ENCODE assay signal across 8 cellular contexts in the genomic region with DNA sequence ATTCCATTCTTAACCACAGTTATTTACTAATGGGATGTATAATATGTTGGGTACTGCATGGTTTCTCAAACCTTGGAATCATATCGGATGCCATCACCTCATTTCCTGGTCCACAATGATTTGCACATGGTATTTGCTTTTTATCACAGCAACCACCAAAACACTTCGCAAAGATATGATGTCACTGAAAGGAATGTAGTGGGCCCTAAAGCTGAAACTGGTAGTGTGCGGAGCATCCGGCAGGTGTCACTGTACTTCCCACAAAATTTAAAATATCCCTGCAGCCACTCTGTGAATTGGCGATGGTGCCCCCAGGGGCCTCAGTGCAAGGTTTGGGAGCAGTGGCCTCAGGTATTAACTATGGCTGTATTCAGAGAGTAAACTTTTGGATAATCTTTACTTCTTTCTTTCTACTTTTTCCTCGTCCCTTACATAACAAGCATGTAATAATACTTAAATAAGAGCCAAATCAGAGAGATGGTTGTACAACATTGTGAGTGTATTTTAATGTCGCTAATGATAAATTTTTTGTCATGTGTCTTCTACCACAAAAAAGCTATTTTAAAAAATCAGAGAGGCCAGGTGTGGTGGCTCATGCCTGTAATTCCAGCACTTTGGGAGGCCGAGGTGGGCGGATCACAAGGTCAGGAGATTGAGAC.
DNase-seq lines count a peak whose midpoint lies in the region; ATAC-seq, FAIRE-seq and TF ChIP-seq lines count a peak whose summit lies in the region.

No MANE protein-coding gene starts in this region.

- H3K36me3 Mint-ChIP-seq in neural crest cell (ENCODE audit: low read depth): no peaks in the 10 kb centered on the region

- no peak overlapping the region for H3K27ac Mint-ChIP-seq in neural crest cell (ENCODE audit: unreplicated experiment)

- WGBS in A549 (ENCODE audit: missing lambda C conversion rate): 26% methylated on average over 9 of the region's 9 CpGs

- no peak for FAIRE-seq in A549 (lab: Jason Lieb, UNC)
- FAIRE-seq in endothelial cell of umbilical vein (lab: Jason Lieb, UNC): peak; percentile 80
- FAIRE-seq in frontal cortex (lab: Jason Lieb, UNC): no peak

- 0 out of 3 replicates have a peak overlapping the region, but pooled peaks have one; percentile 14 for H3K4me2 ChIP-seq in A549
- no peak overlapping the region for H3K4me2 ChIP-seq in endothelial cell of umbilical vein (ENCODE audit: insufficient read depth, low read length)

- CTCF ChIA-PET in A549 (lab: Yijun Ruan, JAX): interaction anchor here (0.7 to 3.8 kb wide), 34 partner anchors 9 to 420 kb away, joined by 3 to 41 read pairs (median 5); partner anchors contain the start of gene COL13A1
- CTCF ChIA-PET in endothelial cell of umbilical vein (lab: Charles Lee): interaction anchor here (0.9 to 2.0 kb wide), 23 partner anchors 9 to 262 kb away, joined by 3 to 13 read pairs (median 4); partner anchors contain the start of gene COL13A1

- TF ChIP-seq EP300 in A549 (IDR thresholded peaks at IDR 0.05): no peak

- H3K4me1 Mint-ChIP-seq in neural crest cell: peaks cover 3% of the 10 kb centered on the region

- DNase-seq in A549 (ENCODE audit: low read depth in 1 of 2, low spot score in 1 of 2): peak; percentile 84 to 90
- DNase-seq in NOMO-1 treated with DMSO at 0.1 percent for 48 hours (lab: John Stamatoyannopoulos, UW; ENCODE audit: unreplicated experiment): peak; percentile 45
- peak; percentile 70 for DNase-seq in endothelial cell of umbilical vein (ENCODE audit: low read depth, low spot score)
- DNase-seq in neural crest cell (ENCODE audit: low read depth, low spot score): peak; percentile 42
- no peak for DNase-seq in frontal cortex (ENCODE audit: low spot score in 2 of 2)

- POLR2A ChIA-PET in A549 (lab: Yijun Ruan, JAX): interaction anchor here (1.0 kb wide), 1 partner anchor 146 kb away, joined by 3 read pairs; no protein-coding TSS in a partner anchor
- POLR2A ChIA-PET in endothelial cell of umbilical vein (lab: Charles Lee): no interaction called here

- intact Hi-C loops in endothelial cell of umbilical vein (cut with micrococcal nuclease): loop anchor here (1.0 to 2.0 kb wide), 3 partner anchors 21 to 218 kb away; partner anchors contain the start of gene COL13A1

- TF ChIP-seq POLR2A in A549 (IDR thresholded peaks at IDR 0.05; ENCODE audit: low read length) (no peak), endothelial cell of umbilical vein (IDR thresholded peaks at IDR 0.05; ENCODE audit: low read depth, low read length) (no peak)

- H3K79me2 ChIP-seq in endothelial cell of umbilical vein (ENCODE audit: control insufficient read depth, insufficient read depth, low read length): no peaks in the 10 kb centered on the region

- H3K27me3 Mint-ChIP-seq in neural crest cell (ENCODE audit: low read depth): peaks cover 7% of the 10 kb centered on the region

- TF ChIP-seq RAD21 in A549 (conservative IDR thresholded peaks at IDR 0.05 in 1 of 2, IDR thresholded peaks at IDR 0.05 in 1 of 2): peak; percentile 62 to 67

- ATAC-seq in A549: peak; percentile 94
- ATAC-seq in GM21515 (IDR thresholded peaks at IDR 0.05; ENCODE audit: unreplicated experiment): no peak
- no peak for ATAC-seq in HG03159 (IDR thresholded peaks at IDR 0.05; ENCODE audit: unreplicated experiment)

- H3K27ac ChIP-seq in A549: no peak overlapping the region
- H3K27ac ChIP-seq in endothelial cell of umbilical vein (ENCODE audit: insufficient read depth, low read depth, low read length): no peak overlapping the region

- H3K4me1 ChIP-seq in A549 (0 out of 3 replicates have a peak, but pooled peaks cover 3% of the 10 kb centered on the region), endothelial cell of umbilical vein (ENCODE audit: control insufficient read depth, extremely low read depth, insufficient read depth, low read length) (peaks cover 2% of the 10 kb centered on the region)

- H2AFZ ChIP-seq in endothelial cell of umbilical vein (ENCODE audit: low read depth, low read length): no peak overlapping the region

- dilution Hi-C loops in endothelial cell of umbilical vein (cut with MboI; ENCODE audit: extremely low pct_ligation_motif_present, low sequenced_read_pairs): no loop called here

- peaks cover 9 to 15% of the 10 kb centered on the region in 2 experiments for H3K27me3 ChIP-seq in endothelial cell of umbilical vein (ENCODE audit: control insufficient read depth in 2 of 2, insufficient read depth in 2 of 2, low read length in 2 of 2)

- H3K9ac ChIP-seq in endothelial cell of umbilical vein (replicated peaks; ENCODE audit: extremely low read depth, insufficient read depth, low read length): no peak overlapping the region

- no TSS peak for BruUV-seq in endothelial cell of umbilical vein (replicated peaks; lab: Mats Ljungman, UMichigan)

- no peaks in the 10 kb centered on the region for H3K36me3 ChIP-seq in endothelial cell of umbilical vein (ENCODE audit: control insufficient read depth in 2 of 2, extremely low read depth in 1 of 2, insufficient read depth in 2 of 2, low read length in 2 of 2)

- peaks cover 2% of the 10 kb centered on the region for H3K9me3 Mint-ChIP-seq in neural crest cell

- TF ChIP-seq CTCF in A549 (IDR thresholded peaks at IDR 0.05): peak; percentile 83
- peak; percentile 62 for TF ChIP-seq CTCF in GM12873 (IDR thresholded peaks at IDR 0.05; ENCODE audit: insufficient read depth, low read depth, low read length, missing control alignments)
- peak; percentile 56 to 60 for TF ChIP-seq CTCF in endothelial cell of umbilical vein (IDR thresholded peaks at IDR 0.05; ENCODE audit: extremely low read depth in 1 of 2, insufficient read depth in 1 of 2, low read depth in 1 of 2, low read length in 2 of 2)
- peak; percentile 70 for TF ChIP-seq CTCF in neural crest cell (conservative IDR thresholded peaks at IDR 0.05)

- H3K4me3 Mint-ChIP-seq in neural crest cell: no peak overlapping the region

- H3K9me1 ChIP-seq in endothelial cell of umbilical vein (replicated peaks; ENCODE audit: control insufficient read depth, extremely low read depth, insufficient read depth, low read length): no peaks in the 10 kb centered on the region

- no peaks in the 10 kb centered on the region for H4K20me1 ChIP-seq in endothelial cell of umbilical vein (replicated peaks; ENCODE audit: control insufficient read depth, extremely low read depth, insufficient read depth, low read length)

- H3K9me3 ChIP-seq in A549 (no peaks in the 10 kb centered on the region), endothelial cell of umbilical vein (replicated peaks; ENCODE audit: control insufficient read depth, insufficient read depth, low read length) (no peaks in the 10 kb centered on the region)

- H3K4me3 ChIP-seq in A549 (no peak overlapping the region), endothelial cell of umbilical vein (replicated peaks in 1 of 3; ENCODE audit: insufficient read depth in 1 of 3, low read depth in 1 of 3, low read length in 3 of 3) (no peak overlapping the region)

TF ChIP-seq in A549, 52 proteins besides CTCF, POLR2A, EP300 and RAD21:
- TF ChIP-seq MAFK (IDR thresholded peaks at IDR 0.05; ENCODE audit: partially characterized antibody): no peak
- TF ChIP-seq ZFP36 (IDR thresholded peaks at IDR 0.05; ENCODE audit: borderline replicate concordance, partially characterized antibody): no peak
- TF ChIP-seq SMC3 (IDR thresholded peaks at IDR 0.05): peak; percentile 76

TF ChIP-seq in endothelial cell of umbilical vein, 7 proteins besides CTCF, POLR2A, EP300 and RAD21:
- TF ChIP-seq MYC (IDR thresholded peaks at IDR 0.05; ENCODE audit: low read depth, low read length) (no peak), FOS (IDR thresholded peaks at IDR 0.05; ENCODE audit: borderline replicate concordance, insufficient read depth, low read length) (peak; percentile 6), JUN (IDR thresholded peaks at IDR 0.05; ENCODE audit: borderline replicate concordance, insufficient read depth, insufficient read length, low read depth) (peak; percentile 76), GATA2 (IDR thresholded peaks at IDR 0.05; ENCODE audit: insufficient read depth, insufficient read length, low read depth, low read length) (no peak), EZH2 (IDR thresholded peaks at IDR 0.05; ENCODE audit: borderline replicate concordance, low read depth, low read length, severe bottlenecking) (no peak), POLR2AphosphoS5 (IDR thresholded peaks at IDR 0.05; ENCODE audit: insufficient read depth, low read depth, low read length) (no peak)
- TF ChIP-seq, protein P1, sequence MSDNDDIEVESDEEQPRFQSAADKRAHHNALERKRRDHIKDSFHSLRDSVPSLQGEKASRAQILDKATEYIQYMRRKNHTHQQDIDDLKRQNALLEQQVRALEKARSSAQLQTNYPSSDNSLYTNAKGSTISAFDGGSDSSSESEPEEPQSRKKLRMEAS (IDR thresholded peaks at IDR 0.05; ENCODE audit: insufficient read depth, insufficient read length): no peak

Comparison
In these comparisons a context has a peak if more than half of its experiments do, and no peak if none do; other contexts are left out.
1. ATAC-seq: peak in A549 (2 of 2); none in GM21515 (single experiment) and HG03159 (single experiment).
2. DNase-seq: peak in A549 (2 of 2), NOMO-1 treated with DMSO at 0.1 percent for 48 hours (single experiment), endothelial cell of umbilical vein (single experiment) and neural crest cell (single experiment); none in frontal cortex (0 of 2).
3. Peak in every context shown above with its lines, with median percentiles within 50 percentile points of each other: CTCF ChIP-seq.